ENCODE assay signal across 11 cellular contexts in the genomic region with DNA sequence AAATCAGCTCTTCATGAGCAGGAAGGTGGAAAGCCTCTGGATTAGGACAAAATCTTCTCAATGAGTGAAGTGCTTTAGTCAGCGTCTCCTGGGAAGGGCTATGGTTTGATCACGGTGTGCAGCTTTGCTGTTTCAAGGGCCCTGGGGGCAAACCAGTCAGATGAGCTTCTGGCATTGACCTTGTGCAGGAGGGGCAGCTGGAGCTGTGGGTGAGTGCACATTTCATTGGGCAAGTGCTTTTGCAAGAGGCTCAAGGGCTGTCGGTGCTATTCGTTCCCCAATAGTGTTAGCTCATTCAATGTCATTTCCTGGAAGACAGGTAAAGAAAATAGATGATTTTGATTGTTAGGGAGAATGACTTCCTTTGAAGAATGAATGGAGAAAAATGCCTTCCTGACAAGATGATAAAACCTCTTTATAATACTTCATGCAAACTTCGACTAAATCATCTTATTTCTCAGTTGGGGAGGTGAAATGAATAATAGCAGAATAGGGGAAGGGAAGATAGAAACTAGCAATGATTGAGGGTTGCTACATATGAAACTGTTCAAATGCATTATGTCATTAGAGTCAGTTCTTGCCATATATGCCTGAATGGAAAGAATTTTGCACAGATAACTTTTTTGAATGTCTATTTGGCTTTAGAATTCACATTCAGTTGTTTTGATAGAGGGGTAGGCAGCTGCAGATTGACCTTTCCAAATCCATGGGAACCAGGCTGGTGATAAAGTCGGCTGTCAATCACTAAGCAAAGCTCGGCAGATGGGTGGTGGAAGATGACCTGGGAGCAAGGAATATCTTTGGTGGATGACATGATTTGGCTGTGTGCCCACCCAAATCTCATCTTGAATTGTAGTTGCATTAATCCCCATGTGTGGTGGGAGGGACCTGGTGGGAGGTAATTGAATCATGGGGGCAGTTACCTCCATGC.
A peak's percentile ranks its signal among the peaks of the same experiment; 100 is the strongest.
DNase-seq lines count a peak whose midpoint lies in the region; ATAC-seq and TF ChIP-seq lines count a peak whose summit lies in the region.
"Had no signal": no experiment of that assay in that cellular context is flagged by ENCODE, and none has a peak within 500 bp of the region (broad histone marks: within the 10 kb centered on the region; RNA-seq: fewer than 3 reads in every experiment).

No MANE protein-coding gene starts in this region.

- ATAC-seq in HG02981 (IDR thresholded peaks at IDR 0.05; ENCODE audit: unreplicated experiment) (no peak), HG03108 (IDR thresholded peaks at IDR 0.05; ENCODE audit: unreplicated experiment) (no peak)

- no peak for TF ChIP-seq CTCF in GM13976 (IDR thresholded peaks at IDR 0.05; ENCODE audit: borderline replicate concordance, control extremely low read depth, extremely low read depth, insufficient read depth, missing control alignments)

- DNase-seq in CD1c-positive myeloid dendritic cell (ENCODE audit: extremely low spot score) (peak; percentile 25), GM13976 (ENCODE audit: low spot score) (peak; percentile 34), NOMO-1 treated with dmso at 0.1 percent for 144 hours (lab: John Stamatoyannopoulos, UW; ENCODE audit: unreplicated experiment) (peak; percentile 69), DMS 273 treated with DMSO at 0.1 percent for 48 hours (lab: John Stamatoyannopoulos, UW) (no peak), NCI-H774 (lab: John Stamatoyannopoulos, UW) (no peak)
- DNase-seq: activated CD8-positive, alpha-beta memory T cell treated with anti-CD3 and anti-CD28 coated beads, Interleukin-2, amount 50 U/mL, for 48 hours; MG63; Right ventricle myocardium superior had no signal

- in situ Hi-C loops in GM13976 (cut with MboI; ENCODE audit: low sequenced_read_pairs, unreplicated experiment) = no loop called here

- peak overlapping the region; percentile 29 for H3K27ac ChIP-seq in cingulate gyrus (ENCODE audit: low read depth, low read length)

Comparison
In these comparisons a context has a peak if more than half of its experiments do, and no peak if none do; other contexts are left out.
1. DNase-seq: peak in CD1c-positive myeloid dendritic cell (single experiment), GM13976 (single experiment) and NOMO-1 treated with dmso at 0.1 percent for 144 hours (single experiment); none in DMS 273 treated with DMSO at 0.1 percent for 48 hours (single experiment) and NCI-H774 (single experiment).